In the genomic region with DNA sequence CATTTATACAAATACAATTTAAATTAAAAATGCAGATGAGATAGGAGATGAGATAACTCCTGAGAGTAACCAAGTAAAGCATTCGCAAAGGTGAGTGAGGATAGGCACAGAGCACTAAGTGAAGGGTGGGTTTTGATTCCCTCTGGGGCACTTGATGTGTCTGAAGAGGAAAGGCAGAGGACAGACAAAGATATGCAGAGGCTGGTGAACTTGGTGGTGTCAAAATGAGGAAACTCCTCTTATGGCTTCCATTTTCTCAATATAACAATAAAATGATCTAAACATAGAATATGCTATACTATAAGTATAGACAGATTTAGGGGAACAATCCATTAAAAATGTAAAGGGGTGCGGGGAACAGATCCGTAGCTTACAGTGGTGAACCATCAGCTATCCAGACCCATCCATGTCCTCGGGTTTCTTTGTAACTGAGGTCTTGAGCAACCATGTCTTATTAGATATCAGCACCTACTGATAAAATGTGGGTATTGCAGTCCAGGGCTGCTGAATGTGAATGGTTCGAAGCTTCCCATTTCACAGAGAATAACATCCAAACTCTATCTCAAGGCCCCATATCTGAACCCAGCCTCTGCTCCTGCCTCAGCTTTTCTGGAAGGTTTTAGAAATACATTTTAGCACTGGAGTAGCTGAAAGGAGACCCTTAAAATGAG, we compare ENCODE assay signal across 10 cellular contexts.
DNase-seq lines count a peak whose midpoint lies in the region; ATAC-seq and TF ChIP-seq lines count a peak whose summit lies in the region.
"Had no signal": no experiment of that assay in that cellular context is flagged by ENCODE, and none has a peak within 500 bp of the region (broad histone marks: within the 10 kb centered on the region; RNA-seq: fewer than 3 reads in every experiment).

No MANE protein-coding gene starts in this region.

- CTCF ChIA-PET in Calu3 (lab: Charles Lee) = interaction anchor here (1.0 to 1.1 kb wide), 3 partner anchors 224 to 269 kb away, joined by 3 to 8 read pairs (median 7); no protein-coding TSS in a partner anchor
- CTCF ChIA-PET in activated CD4-positive, alpha-beta memory T cell treated with anti-CD3 and anti-CD28 coated beads, Interleukin-2, amount 10 ng/mL, durations not matched to agents 7 days and 5 days (lab: Charles Lee) = interaction anchor here (0.7 kb wide), 1 partner anchor 222 kb away, joined by 3 read pairs; no protein-coding TSS in a partner anchor

- H3K4me3 Mint-ChIP-seq in Calu3 (ENCODE audit: low read depth, unreplicated experiment) = no peak overlapping the region
- H3K4me3 Mint-ChIP-seq in activated CD4-positive, alpha-beta memory T cell treated with anti-CD3 and anti-CD28 coated beads, Interleukin-2, amount 10 ng/mL, durations not matched to agents 7 days and 5 days = no peak overlapping the region

- no peaks in the 10 kb centered on the region for H3K36me3 ChIP-seq in OCI-LY1 (ENCODE audit: insufficient read depth, low read length)
- H3K36me3 ChIP-seq: thoracic aorta had no signal

- no peaks in the 10 kb centered on the region for H4K20me1 ChIP-seq in OCI-LY1 (ENCODE audit: insufficient read depth, low read length)

- no peaks in the 10 kb centered on the region for H3K4me1 Mint-ChIP-seq in Calu3 (ENCODE audit: low read depth, unreplicated experiment)
- no peaks in the 10 kb centered on the region for H3K4me1 Mint-ChIP-seq in activated CD4-positive, alpha-beta memory T cell treated with anti-CD3 and anti-CD28 coated beads, Interleukin-2, amount 10 ng/mL, durations not matched to agents 7 days and 5 days

- no peaks in the 10 kb centered on the region for H3K27me3 Mint-ChIP-seq in Calu3 (ENCODE audit: unreplicated experiment)
- no peaks in the 10 kb centered on the region for H3K27me3 Mint-ChIP-seq in activated CD4-positive, alpha-beta memory T cell treated with anti-CD3 and anti-CD28 coated beads, Interleukin-2, amount 10 ng/mL, durations not matched to agents 7 days and 5 days

- POLR2A ChIA-PET in activated CD4-positive, alpha-beta memory T cell treated with anti-CD3 and anti-CD28 coated beads, Interleukin-2, amount 10 ng/mL, durations not matched to agents 7 days and 5 days (lab: Charles Lee) = no interaction called here

- H3K9me3 Mint-ChIP-seq in Calu3 (ENCODE audit: low read depth, unreplicated experiment) = no peaks in the 10 kb centered on the region
- no peaks in the 10 kb centered on the region for H3K9me3 Mint-ChIP-seq in activated CD4-positive, alpha-beta memory T cell treated with anti-CD3 and anti-CD28 coated beads, Interleukin-2, amount 10 ng/mL, durations not matched to agents 7 days and 5 days

- H3K4me3 ChIP-seq in OCI-LY1 (ENCODE audit: low read depth, low read length, poor library complexity, severe bottlenecking) = no peak overlapping the region
- H3K4me3 ChIP-seq: thoracic aorta had no signal

- TF ChIP-seq CTCF in Calu3 (IDR thresholded peaks at IDR 0.05; ENCODE audit: unreplicated experiment) (no peak), OCI-LY1 (IDR thresholded peaks at IDR 0.05; ENCODE audit: low read length) (peak; percentile 99)

- DNase-seq in Calu3 (peak; percentile 1), germinal center (ENCODE audit: low spot score) (peak; percentile 62), superior temporal gyrus (ENCODE audit: extremely low spot score) (peak; percentile 71), OCI-M2 (lab: John Stamatoyannopoulos, UW; ENCODE audit: unreplicated experiment) (no peak)
- no peak for DNase-seq in activated CD4-positive, alpha-beta memory T cell treated with anti-CD3 and anti-CD28 coated beads, Interleukin-2, amount 10 ng/mL, durations not matched to agents 7 days and 5 days

- H3K27me3 ChIP-seq in OCI-LY1 (ENCODE audit: insufficient read depth, low read length) = no peaks in the 10 kb centered on the region

- intact Hi-C loops in Calu3 (cut with micrococcal nuclease; ENCODE audit: unreplicated experiment) = loop anchor here (1.0 kb wide), 2 partner anchors 224 to 270 kb away; no protein-coding TSS in a partner anchor

- H3F3A ChIP-seq in OCI-LY1 (ENCODE audit: insufficient read depth, low read length) = no peaks in the 10 kb centered on the region

- no peak overlapping the region for H3K27ac ChIP-seq in OCI-LY1 (ENCODE audit: low read depth, low read length, poor library complexity, severe bottlenecking)
- H3K27ac ChIP-seq: KMS-11, thoracic aorta had no signal

- H2AFZ ChIP-seq in OCI-LY1 (ENCODE audit: low read length) = peak overlapping the region; percentile 73; the same call in 1 of the 2 replicates

- no TSS peak for BruUV-seq in Calu3 (replicated peaks; lab: Mats Ljungman, UMichigan)

- H3K79me2 ChIP-seq in OCI-LY1 (ENCODE audit: insufficient read depth, low read length) = no peaks in the 10 kb centered on the region

- no peak overlapping the region for H3K9ac ChIP-seq in OCI-LY1 (ENCODE audit: low read length)
- H3K9ac ChIP-seq: KMS-11 had no signal

- H3K27ac Mint-ChIP-seq in Calu3 (ENCODE audit: unreplicated experiment) = no peak overlapping the region
- no peak overlapping the region for H3K27ac Mint-ChIP-seq in activated CD4-positive, alpha-beta memory T cell treated with anti-CD3 and anti-CD28 coated beads, Interleukin-2, amount 10 ng/mL, durations not matched to agents 7 days and 5 days

- no peaks in the 10 kb centered on the region for H3K9me2 ChIP-seq in OCI-LY1 (ENCODE audit: low read depth, low read length)

- no peaks in the 10 kb centered on the region for H3K9me3 ChIP-seq in OCI-LY1 (ENCODE audit: low read length)
- H3K9me3 ChIP-seq: thoracic aorta had no signal

- H3K4me2 ChIP-seq in OCI-LY1 (ENCODE audit: low read length) = no peak overlapping the region
- H3K4me2 ChIP-seq: KMS-11 had no signal

- no peaks in the 10 kb centered on the region for H3K36me3 Mint-ChIP-seq in Calu3 (ENCODE audit: insufficient read depth, unreplicated experiment)
- H3K36me3 Mint-ChIP-seq in activated CD4-positive, alpha-beta memory T cell treated with anti-CD3 and anti-CD28 coated beads, Interleukin-2, amount 10 ng/mL, durations not matched to agents 7 days and 5 days (ENCODE audit: low read depth) = no peaks in the 10 kb centered on the region

- peak; percentile 96 for ATAC-seq in GM19328 (IDR thresholded peaks at IDR 0.05; ENCODE audit: unreplicated experiment)
- ATAC-seq in HG03097 (IDR thresholded peaks at IDR 0.05; ENCODE audit: low FRiP score, unreplicated experiment) = peak; percentile 79

- H3K4me1 ChIP-seq in OCI-LY1 (ENCODE audit: insufficient read depth, low read length, severe bottlenecking) = peaks cover 23% of the 10 kb centered on the region

Comparison
In these comparisons a context has a peak if more than half of its experiments do, and no peak if none do; other contexts are left out.
1. DNase-seq: peak in Calu3 (single experiment), germinal center (single experiment) and superior temporal gyrus (single experiment); none in OCI-M2 (single experiment) and activated CD4-positive, alpha-beta memory T cell treated with anti-CD3 and anti-CD28 coated beads, Interleukin-2, amount 10 ng/mL, durations not matched to agents 7 days and 5 days (single experiment).